10 cellular contexts compared by ENCODE assay signal in genomic region chr19:10087296-10088061, GRCh38. TPM values are rescaled to one million over a fixed set of nuclear protein-coding genes. Genes with fewer than 3 reads are reported as not detected.
A peak's percentile ranks its signal among the peaks of the same experiment; 100 is the strongest.
DNase-seq lines count a peak whose midpoint lies in the region; ATAC-seq and TF ChIP-seq lines count a peak whose summit lies in the region.
"Had no signal": no experiment of that assay in that cellular context is flagged by ENCODE, and none has a peak within 500 bp of the region (broad histone marks: within the 10 kb centered on the region; RNA-seq: fewer than 3 reads in every experiment).

No MANE protein-coding gene starts in this region.

- WGBS in adrenal gland, 4 donors, result 88 to 90% (median 89%) methylated on average over 16 to 18 of the region's 18 CpGs
- 90 to 94% methylated on average over 18 of the region's 18 CpGs for WGBS in lung, 2 donors

- peaks cover 0 to 10% of the 10 kb centered on the region in 2 donors for H3K4me1 ChIP-seq in right atrium auricular region
- peaks cover 4 to 5% of the 10 kb centered on the region in 2 donors for H3K4me1 ChIP-seq in adrenal gland (replicated peaks in 1 of 2)
- H3K4me1 ChIP-seq in lung (ENCODE audit: control insufficient read depth in 2 of 2, insufficient read depth in 2 of 2, low read length in 2 of 2), result peaks cover 0 to 3% of the 10 kb centered on the region in 2 donors
- H3K4me1 ChIP-seq in uterus, result no peaks in the 10 kb centered on the region

- ATAC-seq in Right ventricle myocardium superior (ENCODE audit: poor library complexity) (no peak), lung (ENCODE audit: insufficient read depth, low FRiP score) (no peak), GM18868 (IDR thresholded peaks at IDR 0.05; ENCODE audit: unreplicated experiment) (no peak)

- DNase-seq in right atrium auricular region (ENCODE audit: low spot score), result no peak
- DNase-seq in Right ventricle myocardium superior, result no peak
- no peak for DNase-seq in adrenal gland
- no peak for DNase-seq in lung (ENCODE audit: low spot score)
- no peak for DNase-seq in uterus
- DNase-seq in DMS79 (lab: John Stamatoyannopoulos, UW), result no peak
- DNase-seq in GM13976 (ENCODE audit: low spot score), result no peak
- DNase-seq: DMS153, NCI-H2029 had no signal

- H3K4me3 ChIP-seq in right atrium auricular region, result peak overlapping the region in 1 of 2 donors; percentile 93
- H3K4me3 ChIP-seq in adrenal gland, result peak overlapping the region in 1 of 4 donors; percentile 99
- peak overlapping the region; percentile 92 for H3K4me3 ChIP-seq in lung
- peak overlapping the region in 1 of 2 donors; percentile 81 for H3K4me3 ChIP-seq in uterus

- intact Hi-C loops in Right ventricle myocardium superior (cut with DNase I) (no loop called here), adrenal gland (cut with DNase I) (no loop called here), uterus (cut with DNase I; ENCODE audit: low total_unique reads) (no loop called here)

- no peak for TF ChIP-seq CTCF in right atrium auricular region (IDR thresholded peaks at IDR 0.05)
- TF ChIP-seq CTCF in adrenal gland (IDR thresholded peaks at IDR 0.05), result no peak
- TF ChIP-seq CTCF in lung (IDR thresholded peaks at IDR 0.05; ENCODE audit: control extremely low read depth, extremely low read depth), result no peak
- no peak for TF ChIP-seq CTCF in uterus (IDR thresholded peaks at IDR 0.05)
- no peak for TF ChIP-seq CTCF in GM13976 (IDR thresholded peaks at IDR 0.05; ENCODE audit: borderline replicate concordance, control extremely low read depth, extremely low read depth, insufficient read depth, missing control alignments)

- H3K36me3 ChIP-seq in right atrium auricular region (peaks cover 13% of the 10 kb centered on the region), adrenal gland (replicated peaks in 1 of 2) (peaks cover 0 to 31% of the 10 kb centered on the region in 2 donors), lung (ENCODE audit: control insufficient read depth in 2 of 2, insufficient read depth in 2 of 2, low read length in 2 of 2) (peaks cover 0 to 21% of the 10 kb centered on the region in 2 donors), uterus (no peaks in the 10 kb centered on the region)

- in situ Hi-C loops in GM13976 (cut with MboI; ENCODE audit: low sequenced_read_pairs, unreplicated experiment), result no loop called here

- no peaks in the 10 kb centered on the region for H3K9me3 ChIP-seq in right atrium auricular region
- H3K9me3 ChIP-seq in adrenal gland (replicated peaks in 1 of 3), result no peaks in the 10 kb centered on the region
- no peaks in the 10 kb centered on the region for H3K9me3 ChIP-seq in lung (ENCODE audit: control insufficient read depth in 2 of 2, insufficient read depth in 1 of 2, low read length in 1 of 2)
- no peaks in the 10 kb centered on the region for H3K9me3 ChIP-seq in uterus

- H3K27me3 ChIP-seq in right atrium auricular region (no peaks in the 10 kb centered on the region), adrenal gland (no peaks in the 10 kb centered on the region), lung (ENCODE audit: control insufficient read depth, insufficient read depth) (no peaks in the 10 kb centered on the region), uterus (no peaks in the 10 kb centered on the region)

- TF ChIP-seq POLR2A in adrenal gland (IDR thresholded peaks at IDR 0.05) (no peak), uterus (IDR thresholded peaks at IDR 0.05) (no peak)

- H3K27ac ChIP-seq in right atrium auricular region (peak overlapping the region; percentile 89 to 90), adrenal gland (peak overlapping the region in 3 of 5 donors; percentile 84 to 91 (median 85)), lung (ENCODE audit: low read depth in 1 of 2, low read length in 1 of 2) (peak overlapping the region in 1 of 2 donors; percentile 45), uterus (peak overlapping the region; percentile 89 to 91)

RNA-seq across cellular contexts. Expression of gene SHFL, which starts 1.4 kb away (rescaled TPM):
- total RNA-seq in right atrium auricular region (10 to 100 TPM; 11.6 to 16.8 TPM), Right ventricle myocardium superior (8.5 TPM), adrenal gland (10 to 100 TPM; 27.9 to 50.6 (median 42.3) TPM), lung (10 to 100 TPM; 21.2 to 31.5 TPM), uterus (10 to 100 TPM; 23.2 to 79.2 (median 44.8) TPM)
- polyA plus RNA-seq in adrenal gland (100 to 1,000 TPM in 1 of 3 donors, 10 to 100 TPM in 2; 18.6 to 116 (median 85.5) TPM), lung (10 to 100 TPM; 35.1 to 43.5 TPM)

RNA-seq across cellular contexts. Expression of gene ANGPTL6, which starts 15.0 kb away (rescaled TPM):
- total RNA-seq in right atrium auricular region, result under 1 TPM in 1 of 2 donors, not detected in 1; 0.31 TPM
- total RNA-seq in Right ventricle myocardium superior, result not detected
- 1 to 10 TPM in 3 of 8 donors, under 1 TPM in 5; 0.12 to 3.2 (median 0.48) TPM for total RNA-seq in adrenal gland
- polyA plus RNA-seq in adrenal gland, result 1 to 10 TPM in 2 of 3 donors, under 1 TPM in 1; 0.16 to 1.9 (median 1.5) TPM
- 1 to 10 TPM in 1 of 2 donors, under 1 TPM in 1; 0.64 to 4.1 TPM for total RNA-seq in lung
- 1 to 10 TPM in 1 of 2 donors, under 1 TPM in 1; 0.93 to 1.3 TPM for polyA plus RNA-seq in lung
- total RNA-seq in uterus, result 1 to 10 TPM in 1 of 4 donors, not detected in 3; 5.5 TPM

RNA-seq across cellular contexts. Expression of gene PPAN, which starts 18.7 kb away (rescaled TPM):
- total RNA-seq in right atrium auricular region (10 to 100 TPM; 12.7 to 23.2 TPM), Right ventricle myocardium superior (20.0 TPM), adrenal gland (10 to 100 TPM; 18.2 to 44.8 (median 28.8) TPM), lung (10 to 100 TPM; 15.0 to 51.8 TPM), uterus (10 to 100 TPM in 3 of 4 donors, 1 to 10 TPM in 1; 5.6 to 54.8 (median 26.1) TPM)
- polyA plus RNA-seq in adrenal gland (10 to 100 TPM; 21.2 to 98.7 (median 68.0) TPM), lung (10 to 100 TPM; 43.2 to 61.4 TPM)

RNA-seq across cellular contexts. Expression of gene P2RY11, which starts 24.0 kb away (rescaled TPM):
- 1 to 10 TPM in 1 of 2 donors, under 1 TPM in 1; 0.30 to 3.9 TPM for total RNA-seq in right atrium auricular region
- 4.9 TPM for total RNA-seq in Right ventricle myocardium superior
- 10 to 100 TPM in 1 of 8 donors, 1 to 10 TPM in 7; 2.0 to 10.5 (median 6.5) TPM for total RNA-seq in adrenal gland
- polyA plus RNA-seq in adrenal gland, result 10 to 100 TPM in 2 of 3 donors, under 1 TPM in 1; 0.77 to 21.5 (median 13.0) TPM
- total RNA-seq in lung, result 10 to 100 TPM in 1 of 2 donors, 1 to 10 TPM in 1; 3.3 to 19.0 TPM
- 10 to 100 TPM in 1 of 2 donors, 1 to 10 TPM in 1; 9.6 to 17.4 TPM for polyA plus RNA-seq in lung
- total RNA-seq in uterus, result 10 to 100 TPM in 1 of 4 donors, 1 to 10 TPM in 2, under 1 TPM in 1; 0.51 to 19.1 (median 4.4) TPM

RNA-seq across cellular contexts. Expression of gene EIF3G, which starts 32.2 kb away (rescaled TPM):
- 100 to 1,000 TPM; 163 to 240 TPM for total RNA-seq in right atrium auricular region
- 153 TPM for total RNA-seq in Right ventricle myocardium superior
- 100 to 1,000 TPM; 177 to 341 (median 266) TPM for total RNA-seq in adrenal gland
- 100 to 1,000 TPM; 205 to 225 (median 206) TPM for polyA plus RNA-seq in adrenal gland
- 100 to 1,000 TPM; 164 to 187 TPM for total RNA-seq in lung
- 100 to 1,000 TPM; 145 to 197 TPM for polyA plus RNA-seq in lung
- total RNA-seq in uterus, result 100 to 1,000 TPM; 162 to 460 (median 226) TPM
